In genomic region chr12:93879476-93880376, GRCh38 we compare ENCODE assay signal across 15 cellular contexts.
DNase-seq lines count a peak whose midpoint lies in the region; ATAC-seq, FAIRE-seq and TF ChIP-seq lines count a peak whose summit lies in the region.
"Had no signal": no experiment of that assay in that cellular context is flagged by ENCODE, and none has a peak within 500 bp of the region (broad histone marks: within the 10 kb centered on the region; RNA-seq: fewer than 3 reads in every experiment).

No MANE protein-coding gene starts in this region.

- no peaks in the 10 kb centered on the region for H3K27me3 ChIP-seq in right cardiac atrium (ENCODE audit: control insufficient read depth, insufficient read depth)
- H3K27me3 ChIP-seq: BLaER1 treated with 17β-estradiol and CSF1 and Interleukin-3, amounts not matched to agents 10 nM and 100 nM; tibial nerve had no signal

- TF ChIP-seq CTCF in A549 (IDR thresholded peaks at IDR 0.05) = no peak

- POLR2A ChIA-PET in A549 (lab: Yijun Ruan, JAX) = no interaction called here

- ATAC-seq in A549 (peak; percentile 39 to 71; a peak in 3 of 6 replicates), right cardiac atrium (peak; percentile 47 to 52)

- TF ChIP-seq EP300 in A549 (IDR thresholded peaks at IDR 0.05) = no peak

- DNase-seq in A549 (ENCODE audit: low read depth in 1 of 2, low spot score in 1 of 2) = peak in 1 of 2 experiments; percentile 44
- peak; percentile 84 for DNase-seq in H4 (ENCODE audit: low spot score)
- DNase-seq in activated T-helper 2 cell treated with anti-CD3 and anti-CD28 coated beads, Interferon-gamma antibody, Interleukin-2, Interleukin-4, amounts not matched to agents 10 μg/mL and 5 μg/mL and 100 μg/mL, durations not matched to agents 14 hours and 24 hours and 36 hours (ENCODE audit: low spot score) = no peak
- no peak for DNase-seq in right cardiac atrium
- DNase-seq in erythroblast (lab: John Stamatoyannopoulos, UW) = no peak
- DNase-seq in GM19238 (ENCODE audit: insufficient read length, low spot score) = no peak
- no peak for DNase-seq in NAMALWA (ENCODE audit: low spot score)
- no peak for DNase-seq in activated T-cell treated with anti-CD3 and anti-CD28 coated beads, Interleukin-2, amount 50 U/mL, for 48 hours
- DNase-seq: NCI-H1930, RPMI8226 had no signal

- peaks cover 28% of the 10 kb centered on the region for H3K36me3 Mint-ChIP-seq in activated T-helper 2 cell treated with anti-CD3 and anti-CD28 coated beads, Interferon-gamma antibody, Interleukin-2, Interleukin-4, amounts not matched to agents 10 μg/mL and 5 μg/mL and 100 μg/mL, durations not matched to agents 14 hours and 24 hours and 36 hours (ENCODE audit: low read depth)

- peak overlapping the region; percentile 10; the same call in 2 of the 3 replicates for H3K4me2 ChIP-seq in A549
- H3K4me2 ChIP-seq: BLaER1 treated with 17β-estradiol and CSF1 and Interleukin-3, amounts not matched to agents 10 nM and 100 nM had no signal

- H3K27ac ChIP-seq in A549 (peak overlapping the region; percentile 2 to 11; a peak in 1 of 6 replicates), right cardiac atrium (ENCODE audit: low read length) (no peak overlapping the region)
- H3K27ac ChIP-seq: BLaER1 treated with 17β-estradiol and CSF1 and Interleukin-3, amounts not matched to agents 10 nM and 100 nM; tibial nerve had no signal

- no peak for TF ChIP-seq POLR2A in A549 (IDR thresholded peaks at IDR 0.05; ENCODE audit: low read length)
- no peak for TF ChIP-seq POLR2A in erythroblast (IDR thresholded peaks at IDR 0.05; ENCODE audit: low read length)

- peak overlapping the region; percentile 78 for H3K27ac Mint-ChIP-seq in activated T-helper 2 cell treated with anti-CD3 and anti-CD28 coated beads, Interferon-gamma antibody, Interleukin-2, Interleukin-4, amounts not matched to agents 10 μg/mL and 5 μg/mL and 100 μg/mL, durations not matched to agents 14 hours and 24 hours and 36 hours
- H3K27ac Mint-ChIP-seq: activated naive CD4-positive, alpha-beta T cell treated with anti-CD3 and anti-CD28 coated beads, Interleukin-2, amount 50 U/mL, for 24 hours had no signal

- H3K4me1 Mint-ChIP-seq in activated T-helper 2 cell treated with anti-CD3 and anti-CD28 coated beads, Interferon-gamma antibody, Interleukin-2, Interleukin-4, amounts not matched to agents 10 μg/mL and 5 μg/mL and 100 μg/mL, durations not matched to agents 14 hours and 24 hours and 36 hours (ENCODE audit: low read depth) = peaks cover 24% of the 10 kb centered on the region

- FAIRE-seq in A549 (lab: Jason Lieb, UNC) = no peak
- FAIRE-seq: keratinocyte had no signal

- H3K9me3 Mint-ChIP-seq in activated T-helper 2 cell treated with anti-CD3 and anti-CD28 coated beads, Interferon-gamma antibody, Interleukin-2, Interleukin-4, amounts not matched to agents 10 μg/mL and 5 μg/mL and 100 μg/mL, durations not matched to agents 14 hours and 24 hours and 36 hours = peaks cover 40% of the 10 kb centered on the region

- peaks cover 4% of the 10 kb centered on the region for H3K27me3 Mint-ChIP-seq in activated T-helper 2 cell treated with anti-CD3 and anti-CD28 coated beads, Interferon-gamma antibody, Interleukin-2, Interleukin-4, amounts not matched to agents 10 μg/mL and 5 μg/mL and 100 μg/mL, durations not matched to agents 14 hours and 24 hours and 36 hours (ENCODE audit: low read depth)
- H3K27me3 Mint-ChIP-seq: activated naive CD4-positive, alpha-beta T cell treated with anti-CD3 and anti-CD28 coated beads, Interleukin-2, amount 50 U/mL, for 24 hours; progenitor cell of endocrine pancreas had no signal

- no peak overlapping the region for H3K4me3 ChIP-seq in A549
- H3K4me3 ChIP-seq in right cardiac atrium (ENCODE audit: low read length) = no peak overlapping the region
- H3K4me3 ChIP-seq: BLaER1 treated with 17β-estradiol and CSF1 and Interleukin-3, amounts not matched to agents 10 nM and 100 nM; tibial nerve had no signal

- CTCF ChIA-PET in A549 (lab: Yijun Ruan, JAX) = interaction anchor here (1.3 to 2.2 kb wide), 5 partner anchors 9 to 221 kb away, joined by 3 to 6 read pairs (median 3); no protein-coding TSS in a partner anchor

- H3K4me3 Mint-ChIP-seq in activated T-helper 2 cell treated with anti-CD3 and anti-CD28 coated beads, Interferon-gamma antibody, Interleukin-2, Interleukin-4, amounts not matched to agents 10 μg/mL and 5 μg/mL and 100 μg/mL, durations not matched to agents 14 hours and 24 hours and 36 hours (ENCODE audit: low read depth) = no peak overlapping the region
- H3K4me3 Mint-ChIP-seq: activated naive CD4-positive, alpha-beta T cell treated with anti-CD3 and anti-CD28 coated beads, Interleukin-2, amount 50 U/mL, for 24 hours had no signal

- 73% methylated on average over 6 of the region's 6 CpGs for WGBS in A549 (ENCODE audit: missing lambda C conversion rate)
- 69% methylated on average over 6 of the region's 6 CpGs for WGBS in right cardiac atrium

- intact Hi-C loops in activated T-helper 2 cell treated with anti-CD3 and anti-CD28 coated beads, Interferon-gamma antibody, Interleukin-2, Interleukin-4, amounts not matched to agents 10 μg/mL and 5 μg/mL and 100 μg/mL, durations not matched to agents 14 hours and 24 hours and 36 hours (cut with micrococcal nuclease) = loop anchor here (1.0 to 2.0 kb wide), 3 partner anchors 19 to 309 kb away; no protein-coding TSS in a partner anchor
- intact Hi-C loops in right cardiac atrium (cut with DNase I) = loop anchor here in 1 of 4 donors (10.0 kb wide), 1 partner anchor 115 kb away; no protein-coding TSS in a partner anchor

- peaks cover 16% of the 10 kb centered on the region; the same call in 1 of the 3 replicates for H3K9me3 ChIP-seq in A549
- no peaks in the 10 kb centered on the region for H3K9me3 ChIP-seq in right cardiac atrium (ENCODE audit: control insufficient read depth, low read length)

- no peak for TF ChIP-seq RAD21 in A549 (conservative IDR thresholded peaks at IDR 0.05 in 1 of 2, IDR thresholded peaks at IDR 0.05 in 1 of 2)

- peaks cover 27% of the 10 kb centered on the region for H3K4me1 ChIP-seq in A549
- peaks cover 4% of the 10 kb centered on the region for H3K4me1 ChIP-seq in right cardiac atrium (ENCODE audit: control insufficient read depth, insufficient read depth, low read length)
- H3K4me1 ChIP-seq: tibial nerve had no signal

TF ChIP-seq in A549, 52 proteins besides CTCF, POLR2A, EP300 and RAD21:
- TF ChIP-seq CHD4 (IDR thresholded peaks at IDR 0.05; ENCODE audit: borderline replicate concordance) (no peak), POLR2AphosphoS2 (conservative IDR thresholded peaks at IDR 0.05; ENCODE audit: low read length) (no peak), FOSB (CRISPR knock-in tag; IDR thresholded peaks at IDR 0.05) (no peak), NFE2L2 (conservative IDR thresholded peaks at IDR 0.05; ENCODE audit: low read length) (no peak), TFCP2L1 (CRISPR knock-in tag; IDR thresholded peaks at IDR 0.05) (no peak), RNF2 (IDR thresholded peaks at IDR 0.05; ENCODE audit: borderline replicate concordance, low read depth) (no peak), BHLHE40 (IDR thresholded peaks at IDR 0.05; ENCODE audit: low read depth, low read length) (no peak), HOXA7 (CRISPR knock-in tag; IDR thresholded peaks at IDR 0.05) (no peak)
